In the genomic region with DNA sequence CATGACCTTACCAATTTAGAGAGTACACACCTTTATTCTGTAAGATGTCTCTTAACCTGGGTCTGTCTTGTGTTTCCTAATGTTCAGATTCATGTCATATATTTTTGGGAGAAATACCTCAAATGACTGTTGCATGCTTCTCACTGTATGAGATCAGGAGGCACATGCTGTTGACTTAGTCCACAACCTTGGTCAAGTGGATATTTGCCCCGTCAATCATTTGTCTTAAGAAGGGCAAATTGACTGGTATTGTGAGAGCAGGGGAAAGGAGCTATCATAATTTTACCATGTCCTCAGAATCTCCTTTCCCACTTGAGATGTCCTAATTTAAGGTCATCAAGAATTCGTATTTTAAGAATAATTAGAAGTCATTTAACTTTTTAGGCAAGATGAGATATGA, we compare ENCODE assay signal across 1 cellular context.
TF ChIP-seq lines count a peak whose summit lies in the region.

No MANE protein-coding gene starts in this region.

TF ChIP-seq in HepG2, 621 proteins besides CTCF, POLR2A, EP300 and RAD21 (continued from another document):
- TF ChIP-seq ZFY (CRISPR knock-in tag; IDR thresholded peaks at IDR 0.05) (no peak), FOXA3 (CRISPR knock-in tag; IDR thresholded peaks at IDR 0.05) (0 out of 2 replicates have a peak, but pooled peaks have one; percentile 17)
